ENCODE assay signal across 1 cellular context in the genomic region with DNA sequence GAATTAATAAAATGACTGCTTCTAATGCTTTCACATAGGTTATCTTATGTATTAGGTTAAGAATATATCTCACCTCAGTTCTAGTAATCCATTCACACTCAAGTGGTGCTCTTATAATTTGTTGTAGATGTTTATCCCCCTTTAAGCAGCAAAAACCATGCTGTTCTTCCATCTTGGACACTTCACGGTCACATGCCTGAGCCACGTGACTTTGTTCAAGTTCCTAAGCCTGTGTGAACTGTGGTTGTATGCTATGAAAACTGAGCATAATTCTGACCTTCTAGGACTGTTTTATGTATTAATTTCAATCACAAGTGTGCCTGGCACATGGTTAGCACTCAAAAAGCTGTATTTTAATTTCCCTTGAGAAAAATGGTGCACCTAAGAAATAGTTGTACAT.
TF ChIP-seq lines count a peak whose summit lies in the region.

No MANE protein-coding gene starts in this region.

TF ChIP-seq in IMR-90, 13 proteins besides CTCF, POLR2A, EP300 and RAD21:
- TF ChIP-seq MXI1 (IDR thresholded peaks at IDR 0.05; ENCODE audit: borderline replicate concordance, low read depth, low read length), result no peak
- no peak for TF ChIP-seq MAZ (IDR thresholded peaks at IDR 0.05; ENCODE audit: borderline replicate concordance, low read depth, low read length)
